12 cellular contexts compared by ENCODE assay signal in the genomic region with DNA sequence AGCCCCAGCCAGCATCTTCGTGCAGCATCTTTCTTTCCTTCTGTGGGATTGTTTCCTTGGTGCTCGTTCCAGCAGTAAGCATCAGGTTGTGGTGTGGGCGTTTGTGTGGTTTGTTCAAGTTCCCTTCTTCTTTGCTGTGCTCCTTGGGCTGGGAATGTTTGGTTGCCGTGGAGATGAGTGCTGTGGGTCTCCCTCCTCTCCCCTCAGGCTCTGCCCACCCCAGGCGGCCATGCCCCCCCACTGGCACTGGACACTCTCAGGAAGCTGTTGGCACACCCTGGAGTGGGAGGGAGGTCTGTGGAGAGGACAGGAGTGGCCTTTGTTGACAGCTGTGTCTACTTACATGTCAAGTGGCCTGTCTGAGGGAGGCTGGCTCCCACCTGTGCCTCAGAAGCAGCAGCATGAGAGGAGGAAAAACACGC. TPM values are rescaled to one million over a fixed set of nuclear protein-coding genes. Genes with fewer than 3 reads are reported as not detected.
DNase-seq lines count a peak whose midpoint lies in the region; ATAC-seq, FAIRE-seq and TF ChIP-seq lines count a peak whose summit lies in the region.
"Had no signal": no experiment of that assay in that cellular context is flagged by ENCODE, and none has a peak within 500 bp of the region (broad histone marks: within the 10 kb centered on the region; RNA-seq: fewer than 3 reads in every experiment).

No MANE protein-coding gene starts in this region.

- peaks cover 6 to 71% (median 25%) of the 10 kb centered on the region in 3 donors for H3K4me1 ChIP-seq in gastroesophageal sphincter

- no peaks in the 10 kb centered on the region for H3K27me3 Mint-ChIP-seq in nephron progenitor cell (ENCODE audit: low read depth, poor library complexity)
- H3K27me3 Mint-ChIP-seq in activated CD8-positive, alpha-beta T cell treated with anti-CD3 and anti-CD28 coated beads for 36 hours = no peaks in the 10 kb centered on the region

- H3K27ac ChIP-seq in gastroesophageal sphincter = peak overlapping the region in 1 of 4 donors; percentile 40

- peak overlapping the region; percentile 85 for H3K27ac Mint-ChIP-seq in nephron progenitor cell
- no peak overlapping the region for H3K27ac Mint-ChIP-seq in activated CD8-positive, alpha-beta T cell treated with anti-CD3 and anti-CD28 coated beads for 36 hours

- no peak for TF ChIP-seq POLR2A in gastroesophageal sphincter (IDR thresholded peaks at IDR 0.05)

- POLR2A ChIA-PET in activated CD8-positive, alpha-beta T cell treated with anti-CD3 and anti-CD28 coated beads for 36 hours (lab: Charles Lee) = interaction anchor here (0.9 kb wide), 1 partner anchor 13 kb away, joined by 3 read pairs; no protein-coding TSS in a partner anchor

- TF ChIP-seq EP300 in gastroesophageal sphincter (IDR thresholded peaks at IDR 0.05) = no peak

- no peaks in the 10 kb centered on the region for H3K27me3 ChIP-seq in gastroesophageal sphincter
- H3K27me3 ChIP-seq: tibial nerve had no signal

- peaks cover 0 to under 1% of the 10 kb centered on the region in 2 donors for H3K36me3 ChIP-seq in gastroesophageal sphincter

- no peak overlapping the region for H3K4me3 Mint-ChIP-seq in nephron progenitor cell
- H3K4me3 Mint-ChIP-seq in activated CD8-positive, alpha-beta T cell treated with anti-CD3 and anti-CD28 coated beads for 36 hours = no peak overlapping the region
- H3K4me3 Mint-ChIP-seq: endodermal cell had no signal

- H3K9me3 Mint-ChIP-seq in nephron progenitor cell = no peaks in the 10 kb centered on the region
- no peaks in the 10 kb centered on the region for H3K9me3 Mint-ChIP-seq in activated CD8-positive, alpha-beta T cell treated with anti-CD3 and anti-CD28 coated beads for 36 hours
- H3K9me3 Mint-ChIP-seq: endodermal cell had no signal

- peaks cover 37% of the 10 kb centered on the region for H3K4me1 Mint-ChIP-seq in nephron progenitor cell
- H3K4me1 Mint-ChIP-seq in activated CD8-positive, alpha-beta T cell treated with anti-CD3 and anti-CD28 coated beads for 36 hours (ENCODE audit: low read depth) = peaks cover 7% of the 10 kb centered on the region

- no peak for TF ChIP-seq CTCF in nephron progenitor cell (IDR thresholded peaks at IDR 0.05)
- TF ChIP-seq CTCF in gastroesophageal sphincter (IDR thresholded peaks at IDR 0.05) = no peak
- no peak for TF ChIP-seq CTCF in activated CD8-positive, alpha-beta T cell treated with anti-CD3 and anti-CD28 coated beads for 36 hours (IDR thresholded peaks at IDR 0.05)

- H3K4me3 ChIP-seq in gastroesophageal sphincter = no peak overlapping the region
- H3K4me3 ChIP-seq: tibial nerve had no signal

- 30 to 35% methylated on average over 2 to 4 of the region's 6 CpGs for WGBS in gastroesophageal sphincter (ENCODE audit: low coverage in 1 of 2), 2 donors

- CTCF ChIA-PET in activated CD8-positive, alpha-beta T cell treated with anti-CD3 and anti-CD28 coated beads for 36 hours (lab: Charles Lee) = interaction anchor here (2.1 to 3.1 kb wide), 2 partner anchors 14 to 18 kb away, joined by 9 to 11 read pairs; no protein-coding TSS in a partner anchor

- H3K36me3 Mint-ChIP-seq in nephron progenitor cell (ENCODE audit: low read depth) = peaks cover 13% of the 10 kb centered on the region
- peaks cover 17% of the 10 kb centered on the region for H3K36me3 Mint-ChIP-seq in activated CD8-positive, alpha-beta T cell treated with anti-CD3 and anti-CD28 coated beads for 36 hours (ENCODE audit: low read depth)

- intact Hi-C loops in activated CD8-positive, alpha-beta T cell treated with anti-CD3 and anti-CD28 coated beads for 36 hours (cut with micrococcal nuclease) = no loop called here

- DNase-seq in DMS79 (lab: John Stamatoyannopoulos, UW) (peak; percentile 43), NCI-H1417 treated with DMSO at 0.1 percent for 48 hours (lab: John Stamatoyannopoulos, UW) (peak; percentile 5), brain pericyte (ENCODE audit: low read depth, low spot score) (peak; percentile 42), nephron progenitor cell (no peak), frontal cortex (ENCODE audit: low spot score in 2 of 2) (no peak)
- DNase-seq in activated CD8-positive, alpha-beta T cell treated with anti-CD3 and anti-CD28 coated beads for 36 hours = no peak
- DNase-seq: endodermal cell; NCI-H1105 treated with DMSO at 0.1 percent for 48 hours; stimulated activated CD4-positive, alpha-beta T cell treated with anti-CD3 and anti-CD28 coated beads, Interleukin-2, amount 100 ng/mL, for 48 hours had no signal

- no peak for ATAC-seq in gastroesophageal sphincter
- no peak for ATAC-seq in activated CD8-positive, alpha-beta T cell treated with anti-CD3 and anti-CD28 coated beads for 36 hours
- ATAC-seq in GM21381 (IDR thresholded peaks at IDR 0.05; ENCODE audit: unreplicated experiment) = no peak

- H3K9me3 ChIP-seq in gastroesophageal sphincter = no peaks in the 10 kb centered on the region
- H3K9me3 ChIP-seq: tibial nerve had no signal

- FAIRE-seq in frontal cortex (lab: Jason Lieb, UNC) = no peak

RNA-seq across cellular contexts. Expression of gene SACM1L, which starts 46.5 kb away (rescaled TPM):
- 10 to 100 TPM; 31.9 to 52.6 (median 38.2) TPM for total RNA-seq in gastroesophageal sphincter
- 10 to 100 TPM; 52.6 to 56.0 TPM for total RNA-seq in activated CD8-positive, alpha-beta T cell treated with anti-CD3 and anti-CD28 coated beads for 36 hours
- total RNA-seq in frontal cortex = 34.2 TPM

RNA-seq across cellular contexts. Expression of gene LIMD1, which starts 48.2 kb away (rescaled TPM):
- total RNA-seq in gastroesophageal sphincter (10 to 100 TPM; 17.3 to 42.7 (median 33.3) TPM), frontal cortex (5.3 TPM)
- 10 to 100 TPM; 34.5 to 36.5 TPM for total RNA-seq in activated CD8-positive, alpha-beta T cell treated with anti-CD3 and anti-CD28 coated beads for 36 hours

Comparison
In these comparisons a context has a peak if more than half of its experiments do, and no peak if none do; other contexts are left out.
1. DNase-seq: peak in DMS79 (single experiment), NCI-H1417 treated with DMSO at 0.1 percent for 48 hours (single experiment) and brain pericyte (single experiment); none in nephron progenitor cell (single experiment), activated CD8-positive, alpha-beta T cell treated with anti-CD3 and anti-CD28 coated beads for 36 hours (single experiment) and frontal cortex (0 of 2).